Comparison of ENCODE assay signal across 8 cellular contexts in the genomic region with DNA sequence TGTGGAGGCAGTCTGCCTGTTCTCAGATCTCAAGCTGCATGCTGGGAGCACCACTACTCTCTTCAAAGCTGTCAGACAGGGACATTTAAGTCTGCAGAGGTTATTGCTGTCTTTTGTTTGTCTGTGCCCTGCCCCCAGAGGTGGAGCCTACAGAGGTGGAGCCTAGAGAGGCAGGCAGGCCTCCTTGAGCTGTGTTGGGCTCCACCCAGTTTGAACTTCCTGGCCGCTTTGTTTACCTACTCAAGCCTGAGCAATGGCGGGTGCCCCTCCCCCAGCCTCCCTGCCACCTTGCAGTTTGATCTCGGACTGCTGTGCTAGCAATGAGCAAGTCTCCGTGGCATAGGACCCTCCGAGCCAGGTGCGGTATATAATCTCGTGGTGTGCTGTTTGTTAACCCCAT.
DNase-seq lines count a peak whose midpoint lies in the region; ATAC-seq, FAIRE-seq and TF ChIP-seq lines count a peak whose summit lies in the region.
"Not testable (repeated sequence)": the region's sequence is repeated elsewhere in the genome, so short reads cannot be mapped to it uniquely, and the experiment has no call there.

No MANE protein-coding gene starts in this region.

- H3K9me3 ChIP-seq in CD4-positive, alpha-beta T cell (ENCODE audit: control insufficient read depth, low read length); OCI-LY7 (ENCODE audit: low read length): not testable (repeated sequence)

- peak; percentile 72 for ATAC-seq in CD4-positive, alpha-beta T cell (ENCODE audit: poor library complexity)
- not testable (repeated sequence) for ATAC-seq in activated CD4-positive, alpha-beta T cell treated with anti-CD3 and anti-CD28 coated beads for 36 hours

- not testable (repeated sequence) for H3K27ac ChIP-seq in CD4-positive, alpha-beta T cell (ENCODE audit: low read depth, low read length); OCI-LY7 (ENCODE audit: low read depth, low read length, poor library complexity, severe bottlenecking)

- H3K9me3 Mint-ChIP-seq in CD4-positive, alpha-beta T cell; activated CD4-positive, alpha-beta T cell treated with anti-CD3 and anti-CD28 coated beads for 36 hours (ENCODE audit: low read depth): not testable (repeated sequence)
- H3K9me3 Mint-ChIP-seq in activated T-helper 1 cell treated with anti-CD3 and anti-CD28 coated beads, Interleukin-12 subunit alpha, Interleukin-12 subunit beta, Interleukin-2, Interleukin-4 antibody, amounts not matched to agents 30 ng/mL and 10 ng/mL and 1 ng/mL, durations not matched to agents 14 hours and 24 hours and 36 hours, result peaks cover 37% of the 10 kb centered on the region

- not testable (repeated sequence) for FAIRE-seq in bronchial epithelial cell (lab: Jason Lieb, UNC)

- H3K4me3 ChIP-seq in OCI-LY7 (ENCODE audit: low read depth, low read length, poor library complexity, severe bottlenecking); bronchial epithelial cell (ENCODE audit: low read depth, low read length): not testable (repeated sequence)

- not testable (repeated sequence) for H3K79me2 ChIP-seq in OCI-LY7 (ENCODE audit: insufficient read depth, low read depth, low read length)

- CTCF ChIA-PET in CD4-positive, alpha-beta T cell (lab: Charles Lee); OCI-LY7 (lab: Charles Lee; ENCODE audit: unreplicated experiment); activated CD4-positive, alpha-beta T cell treated with anti-CD3 and anti-CD28 coated beads for 36 hours (lab: Charles Lee): not testable (repeated sequence)

- not testable (repeated sequence) for H3K4me1 ChIP-seq in OCI-LY7 (ENCODE audit: insufficient read depth, low read length, poor library complexity, severe bottlenecking)

- not testable (repeated sequence) for H3K27me3 ChIP-seq in CD4-positive, alpha-beta T cell (ENCODE audit: control insufficient read depth, insufficient read depth, low read length); bronchial epithelial cell (ENCODE audit: control insufficient read depth, insufficient read depth, low read length)

- peaks cover 21% of the 10 kb centered on the region for H3K4me1 Mint-ChIP-seq in CD4-positive, alpha-beta T cell (ENCODE audit: low read depth)
- peaks cover 12% of the 10 kb centered on the region for H3K4me1 Mint-ChIP-seq in activated CD4-positive, alpha-beta T cell treated with anti-CD3 and anti-CD28 coated beads for 36 hours
- peaks cover 28% of the 10 kb centered on the region for H3K4me1 Mint-ChIP-seq in activated T-helper 1 cell treated with anti-CD3 and anti-CD28 coated beads, Interleukin-12 subunit alpha, Interleukin-12 subunit beta, Interleukin-2, Interleukin-4 antibody, amounts not matched to agents 30 ng/mL and 10 ng/mL and 1 ng/mL, durations not matched to agents 14 hours and 24 hours and 36 hours (ENCODE audit: low read depth)

- TF ChIP-seq CTCF in CD4-positive, alpha-beta T cell (IDR thresholded peaks at IDR 0.05); OCI-LY7 (conservative IDR thresholded peaks at IDR 0.05; ENCODE audit: low read length); bronchial epithelial cell (IDR thresholded peaks at IDR 0.05; ENCODE audit: insufficient read depth, low read length, severe bottlenecking): not testable (repeated sequence)

- not testable (repeated sequence) for H3K9me2 ChIP-seq in OCI-LY7 (ENCODE audit: insufficient read depth, low read length)

- H3K27ac Mint-ChIP-seq in CD4-positive, alpha-beta T cell; activated CD4-positive, alpha-beta T cell treated with anti-CD3 and anti-CD28 coated beads for 36 hours; activated T-helper 1 cell treated with anti-CD3 and anti-CD28 coated beads, Interleukin-12 subunit alpha, Interleukin-12 subunit beta, Interleukin-2, Interleukin-4 antibody, amounts not matched to agents 30 ng/mL and 10 ng/mL and 1 ng/mL, durations not matched to agents 14 hours and 24 hours and 36 hours: not testable (repeated sequence)

- H3K4me2 ChIP-seq in OCI-LY7 (ENCODE audit: low read length), result not testable (repeated sequence)

- H3K36me3 Mint-ChIP-seq in CD4-positive, alpha-beta T cell (ENCODE audit: low read depth), result peaks cover 11% of the 10 kb centered on the region
- not testable (repeated sequence) for H3K36me3 Mint-ChIP-seq in activated CD4-positive, alpha-beta T cell treated with anti-CD3 and anti-CD28 coated beads for 36 hours (ENCODE audit: low read depth)
- H3K36me3 Mint-ChIP-seq in activated T-helper 1 cell treated with anti-CD3 and anti-CD28 coated beads, Interleukin-12 subunit alpha, Interleukin-12 subunit beta, Interleukin-2, Interleukin-4 antibody, amounts not matched to agents 30 ng/mL and 10 ng/mL and 1 ng/mL, durations not matched to agents 14 hours and 24 hours and 36 hours (ENCODE audit: low read depth), result peaks cover 31% of the 10 kb centered on the region

- not testable (repeated sequence) for BruUV-seq in OCI-LY7 (replicated peaks; lab: Mats Ljungman, UMichigan)

- not testable (repeated sequence) for H3K4me3 Mint-ChIP-seq in CD4-positive, alpha-beta T cell; activated CD4-positive, alpha-beta T cell treated with anti-CD3 and anti-CD28 coated beads for 36 hours; activated T-helper 1 cell treated with anti-CD3 and anti-CD28 coated beads, Interleukin-12 subunit alpha, Interleukin-12 subunit beta, Interleukin-2, Interleukin-4 antibody, amounts not matched to agents 30 ng/mL and 10 ng/mL and 1 ng/mL, durations not matched to agents 14 hours and 24 hours and 36 hours

- not testable (repeated sequence) for H3K27me3 Mint-ChIP-seq in CD4-positive, alpha-beta T cell; activated CD4-positive, alpha-beta T cell treated with anti-CD3 and anti-CD28 coated beads for 36 hours; activated T-helper 1 cell treated with anti-CD3 and anti-CD28 coated beads, Interleukin-12 subunit alpha, Interleukin-12 subunit beta, Interleukin-2, Interleukin-4 antibody, amounts not matched to agents 30 ng/mL and 10 ng/mL and 1 ng/mL, durations not matched to agents 14 hours and 24 hours and 36 hours (ENCODE audit: insufficient read depth)

- POLR2A ChIA-PET in CD4-positive, alpha-beta T cell (lab: Charles Lee); OCI-LY7 (lab: Charles Lee); activated CD4-positive, alpha-beta T cell treated with anti-CD3 and anti-CD28 coated beads for 36 hours (lab: Charles Lee): not testable (repeated sequence)

- H4K20me1 ChIP-seq in OCI-LY7 (ENCODE audit: insufficient read depth, low read length), result not testable (repeated sequence)

- H3K36me3 ChIP-seq in OCI-LY7 (ENCODE audit: insufficient read depth, low read length); bronchial epithelial cell (ENCODE audit: control insufficient read depth, insufficient read depth, low read length): not testable (repeated sequence)

- intact Hi-C loops in CD4-positive, alpha-beta T cell (cut with DNase I, micrococcal nuclease); OCI-LY7 (cut with micrococcal nuclease; ENCODE audit: unreplicated experiment); activated CD4-positive, alpha-beta T cell treated with anti-CD3 and anti-CD28 coated beads for 36 hours (cut with DNase I, micrococcal nuclease); activated T-helper 1 cell treated with anti-CD3 and anti-CD28 coated beads, Interleukin-12 subunit alpha, Interleukin-12 subunit beta, Interleukin-2, Interleukin-4 antibody, amounts not matched to agents 30 ng/mL and 10 ng/mL and 1 ng/mL, durations not matched to agents 14 hours and 24 hours and 36 hours (cut with micrococcal nuclease): not testable (repeated sequence)

- H2AFZ ChIP-seq in OCI-LY7 (ENCODE audit: low read length), result not testable (repeated sequence)

- DNase-seq in CD4-positive, alpha-beta T cell, result peak in 7 of 10 experiments; percentile 8 to 54 (median 22)
- peak; percentile 3 for DNase-seq in ELF-1 (ENCODE audit: low read depth, low spot score)
- DNase-seq in M059J (ENCODE audit: low read depth), result peak; percentile 9
- peak; percentile 53 for DNase-seq in OCI-LY7 (ENCODE audit: low spot score)
- peak; percentile 23 for DNase-seq in activated CD4-positive, alpha-beta T cell treated with anti-CD3 and anti-CD28 coated beads for 36 hours
- DNase-seq in activated T-helper 1 cell treated with anti-CD3 and anti-CD28 coated beads, Interleukin-12 subunit alpha, Interleukin-12 subunit beta, Interleukin-2, Interleukin-4 antibody, amounts not matched to agents 30 ng/mL and 10 ng/mL and 1 ng/mL, durations not matched to agents 14 hours and 24 hours and 36 hours (ENCODE audit: low spot score), result peak; percentile 16
- DNase-seq in bronchial epithelial cell (ENCODE audit: low read depth), result peak; percentile 5
- peak; percentile 1 for DNase-seq in stimulated activated CD4-positive, alpha-beta T cell treated with anti-CD3 and anti-CD28 coated beads, Interleukin-12 subunit alpha, Interleukin-12 subunit beta, amount 100 ng/mL, for 4 hours

Comparison
In these comparisons a context has a peak if more than half of its experiments do, and no peak if none do; other contexts are left out.
1. DNase-seq: peak in every context shown above with its lines; median percentile 53 in OCI-LY7; 23 in activated CD4-positive, alpha-beta T cell treated with anti-CD3 and anti-CD28 coated beads for 36 hours; 22 in CD4-positive, alpha-beta T cell; 16 in activated T-helper 1 cell treated with anti-CD3 and anti-CD28 coated beads, Interleukin-12 subunit alpha, Interleukin-12 subunit beta, Interleukin-2, Interleukin-4 antibody, amounts not matched to agents 30 ng/mL and 10 ng/mL and 1 ng/mL, durations not matched to agents 14 hours and 24 hours and 36 hours; 9 in M059J; 5 in bronchial epithelial cell; 3 in ELF-1; 1 in stimulated activated CD4-positive, alpha-beta T cell treated with anti-CD3 and anti-CD28 coated beads, Interleukin-12 subunit alpha, Interleukin-12 subunit beta, amount 100 ng/mL, for 4 hours.